1 cellular context compared by ENCODE assay signal in genomic region chr14:93333631-93334095, GRCh38.
TF ChIP-seq lines count a peak whose summit lies in the region.

No MANE protein-coding gene starts in this region.

TF ChIP-seq in GM12878, 131 proteins besides CTCF, POLR2A, EP300 and RAD21:
- TF ChIP-seq ZBTB40 (IDR thresholded peaks at IDR 0.05; ENCODE audit: borderline replicate concordance) = 0 out of 2 replicates have a peak, but pooled peaks have one; percentile 1
- TF ChIP-seq NKRF (conservative IDR thresholded peaks at IDR 0.05) = 0 out of 2 replicates have a peak, but pooled peaks have one; percentile 8
- TF ChIP-seq POLR2AphosphoS2 (IDR thresholded peaks at IDR 0.05; ENCODE audit: low read depth, low read length) = no peak
